ENCODE assay signal across 7 cellular contexts in genomic region chr11:103035656-103036434, GRCh38. TPM values are rescaled to one million over a fixed set of nuclear protein-coding genes. Genes with fewer than 3 reads are reported as not detected.
DNase-seq lines count a peak whose midpoint lies in the region; ATAC-seq and FAIRE-seq lines count a peak whose summit lies in the region.

No MANE protein-coding gene starts in this region.

- peak overlapping the region; percentile 19 for H3K4me3 Mint-ChIP-seq in activated T-cell treated with anti-CD3 and anti-CD28 coated beads, Interleukin-2, amount 50 U/mL, for 4 hours

- no peaks in the 10 kb centered on the region for H3K27me3 Mint-ChIP-seq in activated T-cell treated with anti-CD3 and anti-CD28 coated beads, Interleukin-2, amount 50 U/mL, for 4 hours (ENCODE audit: low read depth)

- peaks cover 21% of the 10 kb centered on the region for H3K4me1 Mint-ChIP-seq in activated T-cell treated with anti-CD3 and anti-CD28 coated beads, Interleukin-2, amount 50 U/mL, for 4 hours (ENCODE audit: low read depth)

- DNase-seq in GDM1 (lab: John Stamatoyannopoulos, UW) (peak; percentile 25), NOMO-1 (lab: John Stamatoyannopoulos, UW; ENCODE audit: unreplicated experiment in 2 of 2) (peak; percentile 23 to 87), frontal cortex (ENCODE audit: low spot score in 2 of 2) (peak; percentile 8 to 9), pulmonary artery endothelial cell (ENCODE audit: low read depth, low spot score) (peak; percentile 78)
- peak; percentile 15 for DNase-seq in activated T-cell treated with anti-CD3 and anti-CD28 coated beads, Interleukin-2, amount 50 U/mL, for 4 hours

- no peaks in the 10 kb centered on the region for H3K36me3 Mint-ChIP-seq in activated T-cell treated with anti-CD3 and anti-CD28 coated beads, Interleukin-2, amount 50 U/mL, for 4 hours (ENCODE audit: insufficient read depth)

- ATAC-seq in GM21423 (IDR thresholded peaks at IDR 0.05; ENCODE audit: unreplicated experiment): peak; percentile 99
- ATAC-seq in HG03575 (IDR thresholded peaks at IDR 0.05; ENCODE audit: extremely low read depth, insufficient number of reproducible peaks, low FRiP score, unreplicated experiment): peak; percentile 88
- peak; percentile 91 to 92 for ATAC-seq in activated T-cell treated with anti-CD3 and anti-CD28 coated beads, Interleukin-2, amount 50 U/mL, for 4 hours

- no peaks in the 10 kb centered on the region for H3K9me3 Mint-ChIP-seq in activated T-cell treated with anti-CD3 and anti-CD28 coated beads, Interleukin-2, amount 50 U/mL, for 4 hours

- no peak for FAIRE-seq in frontal cortex (lab: Jason Lieb, UNC)

RNA-seq across cellular contexts. Expression of gene DCUN1D5, which starts 56.1 kb away (rescaled TPM):
- 100 to 1,000 TPM; 102 to 121 (median 110) TPM for total RNA-seq in activated T-cell treated with anti-CD3 and anti-CD28 coated beads, Interleukin-2, amount 50 U/mL, for 4 hours
- total RNA-seq in frontal cortex (55.8 TPM), pulmonary artery endothelial cell (81.3 and 103 TPM in 2 replicates)

Comparison
In these comparisons a context has a peak if more than half of its experiments do, and no peak if none do; other contexts are left out.
1. Peak in every context shown above with its lines: DNase-seq and ATAC-seq.
2. DNase-seq: peak in every context shown above with its lines; median percentile 78 in pulmonary artery endothelial cell; 55 in NOMO-1; 25 in GDM1; 15 in activated T-cell treated with anti-CD3 and anti-CD28 coated beads, Interleukin-2, amount 50 U/mL, for 4 hours; 8 in frontal cortex.